8 cellular contexts compared by ENCODE assay signal in the genomic region with DNA sequence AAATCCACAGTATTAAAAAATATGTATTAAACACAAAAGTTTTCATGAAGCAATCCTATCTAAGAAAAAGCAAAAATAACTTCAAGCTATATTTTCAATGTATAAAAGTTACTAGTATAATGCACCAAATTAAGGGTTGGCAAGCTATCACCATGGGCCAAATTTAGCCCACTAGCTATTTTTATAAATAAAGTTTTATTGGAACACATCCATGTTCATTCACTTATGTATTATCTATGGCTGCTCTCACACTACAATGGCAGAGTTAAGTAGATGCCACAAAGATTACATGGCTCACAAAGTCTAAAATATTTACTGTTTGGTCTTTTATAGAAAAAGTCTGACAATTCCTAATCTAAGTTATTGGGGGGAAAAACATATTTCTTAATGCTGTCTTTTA.
"Had no signal": no experiment of that assay in that cellular context is flagged by ENCODE, and none has a peak within 500 bp of the region (broad histone marks: within the 10 kb centered on the region; RNA-seq: fewer than 3 reads in every experiment).

No MANE protein-coding gene starts in this region.

- H3K4me2 ChIP-seq: KMS-11 had no signal

- H3K9ac ChIP-seq: KMS-11 had no signal

- H3K9me3 ChIP-seq: HAP-1 had no signal

- FAIRE-seq: HTR-8/SVneo had no signal

- ATAC-seq: HCT116 had no signal

- H3K4me1 ChIP-seq: HAP-1 had no signal

- H3K27ac ChIP-seq: KMS-11 had no signal

- H3K4me3 ChIP-seq: HAP-1 had no signal

- DNase-seq: GOT3, H7, IMR-90, KBM-7 had no signal
